8 cellular contexts compared by ENCODE assay signal in the genomic region with DNA sequence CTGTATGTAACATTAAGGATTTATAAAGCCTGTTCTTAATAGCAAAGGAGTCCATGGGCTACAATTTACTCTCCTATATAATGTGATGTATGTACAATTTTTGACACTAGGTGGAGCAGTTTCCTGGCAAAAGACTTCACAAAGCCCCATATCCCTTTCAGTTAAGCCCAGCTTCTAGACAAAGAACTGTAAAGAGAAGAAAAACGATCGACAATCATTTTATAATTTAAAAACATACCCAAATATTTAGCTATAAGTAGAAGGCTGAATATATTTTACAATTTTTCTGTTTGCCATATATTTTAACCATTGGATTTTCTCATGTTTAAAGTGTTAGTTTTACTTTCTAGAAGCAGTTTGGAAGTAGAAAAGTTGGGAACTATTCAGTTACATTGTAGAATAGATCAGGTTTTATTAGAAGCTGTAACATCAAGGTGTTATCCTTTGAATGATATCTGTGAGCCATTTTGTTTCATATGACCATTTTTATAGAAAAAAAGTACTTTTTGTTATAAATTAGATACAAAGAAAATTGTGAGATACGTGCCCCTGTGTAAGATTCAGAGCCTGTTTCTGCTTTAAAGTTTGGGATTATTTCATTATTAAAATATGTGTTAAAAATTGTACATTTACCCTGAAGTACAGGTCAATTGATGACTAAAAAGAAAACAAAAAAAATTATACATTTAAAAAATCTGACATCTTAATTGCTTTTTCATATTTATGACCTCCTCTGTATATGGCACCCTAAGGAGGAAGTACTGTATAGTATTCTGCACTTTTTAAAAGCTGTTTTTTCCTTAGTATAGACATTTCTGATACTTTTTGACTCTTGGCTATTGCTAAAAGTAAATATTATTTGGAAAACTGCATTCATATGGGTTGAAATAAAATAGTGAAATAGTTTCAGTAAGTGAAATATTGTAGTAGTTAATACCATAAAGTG. TPM values are rescaled to one million over a fixed set of nuclear protein-coding genes. Genes with fewer than 3 reads are reported as not detected.
DNase-seq lines count a peak whose midpoint lies in the region; ATAC-seq, FAIRE-seq and TF ChIP-seq lines count a peak whose summit lies in the region.

No MANE protein-coding gene starts in this region.

- H3K27ac ChIP-seq in MM.1S (ENCODE audit: low read length) (no peak overlapping the region), Panc1 (ENCODE audit: low read length) (peak overlapping the region; percentile 100), kidney (ENCODE audit: low read depth in 2 of 2, low read length in 2 of 2) (no peak overlapping the region), spleen (peak overlapping the region in 7 of 8 donors; percentile 13 to 73 (median 56))

- H2AFZ ChIP-seq in MM.1S (ENCODE audit: low read length) = no peak overlapping the region

- no peak for TF ChIP-seq POLR2A in spleen (IDR thresholded peaks at IDR 0.05)

- no peaks in the 10 kb centered on the region for H4K20me1 ChIP-seq in MM.1S (ENCODE audit: insufficient read depth, low read length)

- 22 to 30% (median 28%) methylated on average over 3 of the region's 3 CpGs for WGBS in spleen, 5 donors

- 0 out of 2 replicates have a peak, but pooled peaks cover 3% of the 10 kb centered on the region for H3K79me2 ChIP-seq in MM.1S (ENCODE audit: low read length)

- peaks cover 0 to 2% (median 1%) of the 10 kb centered on the region in 3 donors for H3K27me3 Mint-ChIP-seq in CD14-positive monocyte (ENCODE audit: low read depth in 3 of 3)

- peak overlapping the region in 6 of 7 donors; percentile 20 to 92 (median 74) for H3K27ac Mint-ChIP-seq in CD14-positive monocyte

- H3F3A ChIP-seq in MM.1S (ENCODE audit: insufficient read depth, low read length) = peaks cover 3% of the 10 kb centered on the region; the same call in 1 of the 2 replicates

- H3K36me3 Mint-ChIP-seq in CD14-positive monocyte = peaks cover 40 to 64% of the 10 kb centered on the region in 2 donors

- H3K4me3 ChIP-seq in MM.1S (ENCODE audit: low read length) = no peak overlapping the region
- no peak overlapping the region for H3K4me3 ChIP-seq in Panc1 (ENCODE audit: low read depth in 2 of 2, low read length in 2 of 2)
- no peak overlapping the region for H3K4me3 ChIP-seq in bronchial epithelial cell (ENCODE audit: low read depth, low read length)
- no peak overlapping the region for H3K4me3 ChIP-seq in kidney (ENCODE audit: low read length in 2 of 2)
- peak overlapping the region in 1 of 8 donors; percentile 19 for H3K4me3 ChIP-seq in spleen

- ATAC-seq in GM18909 (IDR thresholded peaks at IDR 0.05; ENCODE audit: poor library complexity, unreplicated experiment) (peak; percentile 52), Panc1 (peak; percentile 64), HG02885 (IDR thresholded peaks at IDR 0.05; ENCODE audit: poor library complexity, unreplicated experiment) (no peak)

- CTCF ChIA-PET in Panc1 (lab: Charles Lee) = interaction anchor here (0.5 to 1.0 kb wide), 4 partner anchors 32 to 140 kb away, joined by 3 to 5 read pairs (median 4); no protein-coding TSS in a partner anchor

- peak overlapping the region; percentile 19; the same call in 1 of the 2 replicates for H3K4me2 ChIP-seq in MM.1S (ENCODE audit: low read depth, low read length)

- H3K9me3 ChIP-seq in MM.1S (replicated peaks; ENCODE audit: insufficient read depth, low read length) (no peaks in the 10 kb centered on the region), Panc1 (ENCODE audit: control insufficient read depth, insufficient read depth, low read depth, low read length) (no peaks in the 10 kb centered on the region; the same call in 1 of the 2 replicates), kidney (ENCODE audit: control insufficient read depth in 1 of 2, low read length in 2 of 2) (no peaks in the 10 kb centered on the region), spleen (peaks cover 0 to 3% (median under 1%) of the 10 kb centered on the region in 8 donors)

- peaks cover 33% of the 10 kb centered on the region for H3K4me1 Mint-ChIP-seq in CD14-positive monocyte

- no peak for FAIRE-seq in bronchial epithelial cell (lab: Jason Lieb, UNC)
- peak; percentile 91 for FAIRE-seq in kidney (lab: Jason Lieb, UNC)

- BruUV-seq in Panc1 (replicated peaks; lab: Mats Ljungman, UMichigan) = TSS peak; percentile 96

- peaks cover 0 to 2% (median 1%) of the 10 kb centered on the region in 7 donors for H3K9me3 Mint-ChIP-seq in CD14-positive monocyte

- no peak overlapping the region for H3K9ac ChIP-seq in MM.1S (ENCODE audit: low read length)
- peak overlapping the region in 1 of 2 donors; percentile 32 for H3K9ac ChIP-seq in kidney (ENCODE audit: low read length in 2 of 2)

- intact Hi-C loops in CD14-positive monocyte (cut with micrococcal nuclease) (loop anchor here in 1 of 2 donors (5.0 kb wide), 2 partner anchors 34 to 94 kb away; no protein-coding TSS in a partner anchor), Panc1 (cut with micrococcal nuclease; ENCODE audit: unreplicated experiment) (loop anchor here (5.0 kb wide), 1 partner anchor 94 kb away; no protein-coding TSS in a partner anchor), kidney (cut with DNase I) (no loop called here), spleen (cut with DNase I; ENCODE audit: low total_unique reads) (loop anchor here (5.0 kb wide), 1 partner anchor 99 kb away; no protein-coding TSS in a partner anchor)

- H3K4me3 Mint-ChIP-seq in CD14-positive monocyte = peak overlapping the region; percentile 4 to 39

- no peaks in the 10 kb centered on the region for H3K4me1 ChIP-seq in MM.1S (ENCODE audit: low read length)
- peaks cover 63% of the 10 kb centered on the region for H3K4me1 ChIP-seq in Panc1 (ENCODE audit: control insufficient read depth, insufficient read depth, low read length)
- peaks cover 0 to 11% of the 10 kb centered on the region in 2 donors for H3K4me1 ChIP-seq in kidney (ENCODE audit: control insufficient read depth in 1 of 2, insufficient read depth in 1 of 2, low read depth in 1 of 2, low read length in 2 of 2)
- H3K4me1 ChIP-seq in spleen = peaks cover 0 to 57% (median 26%) of the 10 kb centered on the region in 6 donors

- H3K9me2 ChIP-seq in MM.1S (replicated peaks; ENCODE audit: insufficient read depth, low read length) = no peaks in the 10 kb centered on the region

- H3K27me3 ChIP-seq in MM.1S (replicated peaks; ENCODE audit: insufficient read depth, low read length) (no peaks in the 10 kb centered on the region), Panc1 (ENCODE audit: control insufficient read depth, insufficient read depth, low read length) (no peaks in the 10 kb centered on the region), bronchial epithelial cell (ENCODE audit: control insufficient read depth, insufficient read depth, low read length) (no peaks in the 10 kb centered on the region), spleen (replicated peaks in 1 of 7) (no peaks in the 10 kb centered on the region)

- in situ Hi-C loops in Panc1 (cut with HindIII; ENCODE audit: low pct_unique_long_range_greater_than_20kb, low sequenced_read_pairs) = no loop called here

- peak; percentile 77 for TF ChIP-seq CTCF in CD14-positive monocyte (IDR thresholded peaks at IDR 0.05)
- TF ChIP-seq CTCF in MM.1S (IDR thresholded peaks at IDR 0.05; ENCODE audit: low read length) = peak; percentile 73
- peak; percentile 67; the same call in 1 of the 2 replicates for TF ChIP-seq CTCF in Panc1 (IDR thresholded peaks at IDR 0.05)
- peak; percentile 46 for TF ChIP-seq CTCF in bronchial epithelial cell (IDR thresholded peaks at IDR 0.05; ENCODE audit: insufficient read depth, low read length, severe bottlenecking)
- peak; percentile 77 for TF ChIP-seq CTCF in kidney (IDR thresholded peaks at IDR 0.05; ENCODE audit: borderline replicate concordance, extremely low read depth, insufficient read depth)
- peak; percentile 32 to 80 (median 72) for TF ChIP-seq CTCF in spleen (IDR thresholded peaks at IDR 0.05 in 8 of 11, conservative IDR thresholded peaks at IDR 0.05 in 3 of 11)

- H3K36me3 ChIP-seq in MM.1S (replicated peaks; ENCODE audit: insufficient read depth, low read length) = no peaks in the 10 kb centered on the region
- peaks cover 10% of the 10 kb centered on the region; the same call in 1 of the 2 replicates for H3K36me3 ChIP-seq in Panc1 (ENCODE audit: control insufficient read depth, insufficient read depth, low read length)
- no peaks in the 10 kb centered on the region for H3K36me3 ChIP-seq in bronchial epithelial cell (ENCODE audit: control insufficient read depth, insufficient read depth, low read length)
- no peaks in the 10 kb centered on the region for H3K36me3 ChIP-seq in kidney (ENCODE audit: control insufficient read depth in 1 of 2, insufficient read depth in 2 of 2, low read length in 2 of 2)
- peaks cover 0 to 72% (median 4%) of the 10 kb centered on the region in 6 donors for H3K36me3 ChIP-seq in spleen

- no peak for DNase-seq in CD14-positive monocyte (ENCODE audit: low spot score)
- peak; percentile 80 for DNase-seq in MM.1S
- peak; percentile 83 for DNase-seq in Panc1 (ENCODE audit: low read depth, low spot score)
- DNase-seq in bronchial epithelial cell (ENCODE audit: low read depth) = peak; percentile 91
- DNase-seq in kidney = no peak
- no peak for DNase-seq in spleen

- POLR2A ChIA-PET in Panc1 (lab: Charles Lee) = interaction anchor here (0.6 to 4.4 kb wide), 5 partner anchors 31 to 280 kb away, joined by 3 to 77 read pairs (median 6); no protein-coding TSS in a partner anchor

RNA-seq across cellular contexts. Expression of gene VMP1, which starts 46.3 kb away (rescaled TPM):
- 100 to 1,000 TPM; 386 to 511 TPM for polyA plus RNA-seq in CD14-positive monocyte
- 281 TPM for total RNA-seq in Panc1 (2021; ENCODE audit: unreplicated experiment)
- 139 TPM for polyA plus RNA-seq in Panc1 (2012; ENCODE audit: insufficient read length)
- 120 and 141 TPM in 2 replicates for total RNA-seq in bronchial epithelial cell
- total RNA-seq in kidney = 338 TPM
- polyA plus RNA-seq in kidney (ENCODE audit: insufficient read depth, low read depth, low replicate concordance) = 96.4 TPM
- 100 to 1,000 TPM; 202 to 649 (median 372) TPM for total RNA-seq in spleen
- polyA plus RNA-seq in spleen = 10 to 100 TPM; 53.2 to 81.2 (median 65.8) TPM

RNA-seq across cellular contexts. Expression of gene PTRH2, which starts 46.6 kb away (rescaled TPM):
- polyA plus RNA-seq in CD14-positive monocyte (10 to 100 TPM; 26.0 to 27.0 TPM), kidney (ENCODE audit: insufficient read depth, low read depth, low replicate concordance) (27.6 TPM), spleen (10 to 100 TPM; 23.9 to 28.3 (median 27.6) TPM)
- total RNA-seq in Panc1 (2021; ENCODE audit: unreplicated experiment) (40.2 TPM), bronchial epithelial cell (34.0 and 37.4 TPM in 2 replicates), kidney (17.3 TPM), spleen (10 to 100 TPM; 14.4 to 30.9 (median 18.4) TPM)
- 36.1 TPM for polyA plus RNA-seq in Panc1 (2012; ENCODE audit: insufficient read length)

Comparison
In these comparisons a context has a peak if more than half of its experiments do, and no peak if none do; other contexts are left out.
1. DNase-seq: peak in MM.1S (single experiment), Panc1 (single experiment) and bronchial epithelial cell (single experiment); none in CD14-positive monocyte (single experiment), kidney (single experiment) and spleen (single experiment).
2. H3K27ac ChIP-seq: peak in Panc1 (single experiment) and spleen (7 of 8); none in MM.1S (single experiment) and kidney (0 of 2).
3. Peak in every context shown above with its lines, with median percentiles within 50 percentile points of each other: CTCF ChIP-seq.